ENCODE assay signal across 8 cellular contexts in the genomic region with DNA sequence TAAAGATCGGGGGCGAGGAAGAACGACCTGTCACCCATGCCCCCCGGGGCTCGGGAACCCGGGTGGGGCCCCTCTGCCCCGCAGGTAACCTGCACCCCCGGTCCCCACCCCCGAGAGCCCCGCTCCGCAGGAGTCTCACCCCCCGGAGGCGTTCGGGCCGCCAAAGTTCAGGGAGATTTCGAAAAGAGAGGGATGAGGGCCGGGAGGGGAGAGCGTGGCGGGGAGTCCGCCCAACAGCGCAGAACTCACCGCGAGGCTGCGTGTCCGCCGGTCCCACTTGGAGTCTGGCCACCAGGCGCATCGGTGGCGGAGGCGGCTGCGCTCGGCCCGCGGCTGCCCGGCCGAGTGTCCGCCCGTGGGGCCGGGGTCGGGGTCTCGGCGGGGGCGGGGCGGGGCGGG. TPM values are rescaled to one million over a fixed set of nuclear protein-coding genes. Genes with fewer than 3 reads are reported as not detected.
DNase-seq lines count a peak whose midpoint lies in the region; ATAC-seq and TF ChIP-seq lines count a peak whose summit lies in the region.

A gene (minus strand): TSS at position 347 of the 399 bp plus-strand sequence. CDS start 2,447 bp downstream, outside the sequence.

- no peaks in the 10 kb centered on the region for H3K79me1 ChIP-seq in mesendoderm (ENCODE audit: low read length)

- no peak within 1 kb of the TSS for H2BK120ac ChIP-seq in mesendoderm (ENCODE audit: low read depth, low read length)

- H3K27ac ChIP-seq in mesendoderm (ENCODE audit: low read depth, low read length), result peak within 1 kb of the TSS; percentile 45

- TF ChIP-seq CTCF in AG10803 (conservative IDR thresholded peaks at IDR 0.05; ENCODE audit: low read length), result no peak

- peak within 1 kb of the TSS; percentile 99 for H3K23ac ChIP-seq in mesendoderm (ENCODE audit: low read length)

- H3K4me1 ChIP-seq in mesendoderm (ENCODE audit: control insufficient read depth, low read depth, low read length), result peaks cover 9% of the 10 kb centered on the region

- peaks cover 2% of the 10 kb centered on the region for H3K27me3 ChIP-seq in mesendoderm (ENCODE audit: insufficient read depth, low read length, poor library complexity)

- ATAC-seq in GM18520 (IDR thresholded peaks at IDR 0.05; ENCODE audit: unreplicated experiment) (peak; percentile 4), HG03175 (IDR thresholded peaks at IDR 0.05; ENCODE audit: unreplicated experiment) (peak; percentile 18), SK-N-SH treated with all-trans-retinoic acid at 6 μM for 48 hours (peak; percentile 34)

- no peaks in the 10 kb centered on the region for H3K79me2 ChIP-seq in mesendoderm (ENCODE audit: control insufficient read depth, insufficient read depth, low read length)

- H3K56ac ChIP-seq in mesendoderm (ENCODE audit: low read length), result peak within 1 kb of the TSS; percentile 90

- H3K4me3 ChIP-seq in AG10803 (ENCODE audit: low read length) (peak within 1 kb of the TSS; percentile 75), mesendoderm (ENCODE audit: low read length) (peak within 1 kb of the TSS; percentile 38)

- H4K8ac ChIP-seq in mesendoderm (ENCODE audit: low read depth, low read length), result no peak within 1 kb of the TSS

- peak within 1 kb of the TSS; percentile 88 for H3K18ac ChIP-seq in mesendoderm (ENCODE audit: low read length)

- H3K9ac ChIP-seq in mesendoderm (ENCODE audit: low read length), result peak within 1 kb of the TSS; percentile 73

- no CpG with 5 or more reads among the region's 45 CpGs for WGBS in mesendoderm (ENCODE audit: extremely low coverage, insufficient coverage, low lambda C conversion rate)

- H4K5ac ChIP-seq in mesendoderm (ENCODE audit: low read length), result peak within 1 kb of the TSS; percentile 79

- no peak within 1 kb of the TSS for H2BK15ac ChIP-seq in mesendoderm (replicated peaks; ENCODE audit: low read depth)

- DNase-seq in AG10803 (ENCODE audit: low read depth) (peak; percentile 20), ecto neural progenitor cell (ENCODE audit: low spot score) (peak; percentile 66), mesendoderm (no peak), ureter (ENCODE audit: low spot score) (no peak), T-helper 9 cell (no peak)

- H3K4me2 ChIP-seq in mesendoderm (ENCODE audit: low read length), result peak within 1 kb of the TSS; percentile 61

- H3K4ac ChIP-seq in mesendoderm (ENCODE audit: low read depth, low read length), result peak within 1 kb of the TSS; percentile 64

- H2BK5ac ChIP-seq in mesendoderm (ENCODE audit: low read length), result no peak within 1 kb of the TSS

- H2AK5ac ChIP-seq in mesendoderm (ENCODE audit: low read length), result no peak within 1 kb of the TSS

- no peaks in the 10 kb centered on the region for H3K36me3 ChIP-seq in mesendoderm (ENCODE audit: control insufficient read depth, insufficient read depth, low read length)

TF ChIP-seq in SK-N-SH treated with all-trans-retinoic acid at 6 μM for 48 hours, 23 proteins besides CTCF, POLR2A, EP300 and RAD21:
- TF ChIP-seq ZFP3 (CRISPR knock-in tag; IDR thresholded peaks at IDR 0.05) (peak; percentile 43; the same call in 1 of the 2 replicates), ZC3H10 (CRISPR knock-in tag; IDR thresholded peaks at IDR 0.05) (no peak)

RNA-seq across cellular contexts. Expression of the gene that starts here (rescaled TPM):
- 11.6 TPM for polyA plus RNA-seq in mesendoderm (2013, experiment 1 of 2)
- polyA plus RNA-seq in mesendoderm (2013, experiment 2 of 2), result 12.8 TPM
- total RNA-seq in ureter, result 33.3 TPM

Comparison
In these comparisons a context has a peak if more than half of its experiments do, and no peak if none do; other contexts are left out.
1. DNase-seq: peak in AG10803 (single experiment) and ecto neural progenitor cell (single experiment); none in mesendoderm (single experiment), ureter (single experiment) and T-helper 9 cell (single experiment).
2. Peak in every context shown above with its lines, with median percentiles within 50 percentile points of each other: ATAC-seq.